In genomic region chr1:243474384-243474851, GRCh38 we compare ENCODE assay signal across 16 cellular contexts.
DNase-seq lines count a peak whose midpoint lies in the region; ATAC-seq and TF ChIP-seq lines count a peak whose summit lies in the region.
"Had no signal": no experiment of that assay in that cellular context is flagged by ENCODE, and none has a peak within 500 bp of the region (broad histone marks: within the 10 kb centered on the region; RNA-seq: fewer than 3 reads in every experiment).

No MANE protein-coding gene starts in this region.

- H3K18ac ChIP-seq in IMR-90 (ENCODE audit: low read depth, low read length) (no peak overlapping the region), mesenchymal stem cell (ENCODE audit: low read depth in 1 of 2, low read length in 2 of 2) (peak overlapping the region in 1 of 2 experiments; percentile 14)

- no peak overlapping the region for H3K23ac ChIP-seq in IMR-90 (ENCODE audit: low read depth, low read length)
- H3K23ac ChIP-seq in mesenchymal stem cell (ENCODE audit: low read length in 2 of 2) = no peak overlapping the region

- no peak overlapping the region for H4K91ac ChIP-seq in IMR-90 (ENCODE audit: insufficient read depth, low read depth, low read length)
- H4K91ac ChIP-seq in mesenchymal stem cell (ENCODE audit: low read length) = peak overlapping the region; percentile 16

- intact Hi-C loops in IMR-90 (cut with micrococcal nuclease) = loop anchor here (5.0 to 10.0 kb wide), 2 partner anchors 273 to 570 kb away; no protein-coding TSS in a partner anchor
- intact Hi-C loops in esophagus squamous epithelium (cut with DNase I) = no loop called here
- intact Hi-C loops in CD4-positive, alpha-beta memory T cell (cut with micrococcal nuclease) = no loop called here

- no peak overlapping the region for H2BK5ac ChIP-seq in IMR-90 (ENCODE audit: low read depth, low read length, poor library complexity, severe bottlenecking)
- no peak overlapping the region for H2BK5ac ChIP-seq in mesenchymal stem cell (ENCODE audit: low read depth, low read length, poor library complexity, severe bottlenecking)

- no peak overlapping the region for H3K9ac ChIP-seq in BLaER1
- no peak overlapping the region for H3K9ac ChIP-seq in IMR-90 (ENCODE audit: low read depth, low read length)
- H3K9ac ChIP-seq in mesenchymal stem cell (ENCODE audit: low read length) = peak overlapping the region; percentile 74

- no peak overlapping the region; the same call in 1 of the 2 replicates for H4K5ac ChIP-seq in IMR-90 (ENCODE audit: low read depth, low read length)

- POLR2A ChIA-PET in IMR-90 (lab: Charles Lee; ENCODE audit: unreplicated experiment) = no interaction called here
- POLR2A ChIA-PET in CD4-positive, alpha-beta memory T cell (lab: Charles Lee; ENCODE audit: partially characterized antibody) = no interaction called here

- H3K79me1 ChIP-seq in IMR-90 (ENCODE audit: low read depth in 1 of 2, low read length in 2 of 2) (peaks cover 0 to 5% of the 10 kb centered on the region in 2 experiments; a peak in 2 of 4 replicates), mesenchymal stem cell (replicated peaks; ENCODE audit: low read length, poor library complexity, severe bottlenecking) (peaks cover 13% of the 10 kb centered on the region)

- no peak overlapping the region for H2AK9ac ChIP-seq in IMR-90 (replicated peaks; ENCODE audit: low read depth, low read length, poor library complexity)

- no peak overlapping the region for H2BK120ac ChIP-seq in IMR-90 (ENCODE audit: low read depth, low read length)
- H2BK120ac ChIP-seq in mesenchymal stem cell (ENCODE audit: low read depth, low read length) = no peak overlapping the region

- H3K4me2 ChIP-seq in BLaER1 = 0 out of 2 replicates have a peak overlapping the region, but pooled peaks have one; percentile 82
- no peak overlapping the region for H3K4me2 ChIP-seq in IMR-90 (ENCODE audit: low read depth, low read length)
- H3K4me2 ChIP-seq in mesenchymal stem cell (ENCODE audit: low read length, poor library complexity, severe bottlenecking) = no peak overlapping the region

- WGBS in IMR-90 (ENCODE audit: extremely low coverage in 2 of 2, insufficient read length in 1 of 2), 2 experiments = 77% methylated on average over 23 of the region's 44 CpGs; no CpG with 5 or more reads in 1 of the 2 experiments
- 93 to 100% methylated on average over 4 to 19 of the region's 44 CpGs for WGBS in esophagus squamous epithelium, 2 donors
- 88% methylated on average over 44 of the region's 44 CpGs for WGBS in mesenchymal stem cell

- H4K8ac ChIP-seq in IMR-90 (ENCODE audit: low read depth in 2 of 2, low read length in 2 of 2) (no peak overlapping the region), mesenchymal stem cell (ENCODE audit: low read length) (peak overlapping the region; percentile 62)

- H3K14ac ChIP-seq in IMR-90 (replicated peaks; ENCODE audit: low read depth, low read length) (no peak overlapping the region), mesenchymal stem cell (ENCODE audit: low read length in 2 of 2) (no peak overlapping the region)

- H2BK12ac ChIP-seq in mesenchymal stem cell (ENCODE audit: low read length in 2 of 2) = peak overlapping the region in 1 of 2 experiments; percentile 70

- H3K4me1 ChIP-seq in BLaER1 (peaks cover 25% of the 10 kb centered on the region), IMR-90 (ENCODE audit: control insufficient read depth, insufficient read depth, low read length) (peaks cover 11% of the 10 kb centered on the region), esophagus squamous epithelium (peaks cover 6 to 26% (median 13%) of the 10 kb centered on the region in 3 donors), mesenchymal stem cell (ENCODE audit: control insufficient read depth, insufficient read depth, low read depth, low read length) (peaks cover 2% of the 10 kb centered on the region)
- no peaks in the 10 kb centered on the region for H3K4me1 ChIP-seq in CD4-positive, alpha-beta memory T cell (ENCODE audit: insufficient read depth, low read length)

- H3K9me1 ChIP-seq in IMR-90 (ENCODE audit: insufficient read depth, low read length) = no peaks in the 10 kb centered on the region; the same call in 1 of the 2 replicates

- ATAC-seq in IMR-90 (ENCODE audit: low read depth) = no peak
- ATAC-seq: gastroesophageal sphincter, upper lobe of right lung had no signal

- H3K27me3 Mint-ChIP-seq in CD4-positive, alpha-beta memory T cell = no peaks in the 10 kb centered on the region

- no peak overlapping the region for H2BK20ac ChIP-seq in IMR-90 (ENCODE audit: low read depth, low read length)

- H2AK5ac ChIP-seq in IMR-90 (ENCODE audit: low read depth, low read length) (no peak overlapping the region), mesenchymal stem cell (ENCODE audit: low read length, severe bottlenecking) (no peak overlapping the region)

- H3K9me3 ChIP-seq in BLaER1 (no peaks in the 10 kb centered on the region), IMR-90 (ENCODE audit: control insufficient read depth, insufficient read depth, low read length) (no peaks in the 10 kb centered on the region), esophagus squamous epithelium (no peaks in the 10 kb centered on the region), mesenchymal stem cell (ENCODE audit: control insufficient read depth, low read length) (no peaks in the 10 kb centered on the region)
- no peaks in the 10 kb centered on the region for H3K9me3 ChIP-seq in CD4-positive, alpha-beta memory T cell (ENCODE audit: control insufficient read depth in 1 of 2, low read length in 2 of 2)
- H3K9me3 ChIP-seq: gastroesophageal sphincter, upper lobe of right lung had no signal

- CTCF ChIA-PET in IMR-90 (lab: Yijun Ruan, JAX) = no interaction called here
- CTCF ChIA-PET in CD4-positive, alpha-beta memory T cell (lab: Charles Lee; ENCODE audit: partially characterized antibody) = interaction anchor here (2.0 kb wide), 1 partner anchor 11 kb away, joined by 4 read pairs; no protein-coding TSS in a partner anchor

- peak overlapping the region; percentile 3 for H2AFZ ChIP-seq in IMR-90 (replicated peaks; ENCODE audit: low read length, poor library complexity)
- H2AFZ ChIP-seq in mesenchymal stem cell (ENCODE audit: low read depth, low read length) = no peak overlapping the region

- H3K4ac ChIP-seq in IMR-90 (ENCODE audit: low read depth, low read length) (no peak overlapping the region), mesenchymal stem cell (ENCODE audit: low read depth in 1 of 2, low read length in 2 of 2) (no peak overlapping the region)

- peaks cover 0 to 7% (median 4%) of the 10 kb centered on the region in 4 donors for H3K4me1 Mint-ChIP-seq in CD4-positive, alpha-beta memory T cell

- peaks cover 0 to 2% (median 0%) of the 10 kb centered on the region in 8 donors for H3K9me3 Mint-ChIP-seq in CD4-positive, alpha-beta memory T cell
- H3K9me3 Mint-ChIP-seq: activated T-helper 2 cell treated with anti-CD3 and anti-CD28 coated beads, Interferon-gamma antibody, Interleukin-2, Interleukin-4, amounts not matched to agents 10 μg/mL and 5 μg/mL and 100 μg/mL, durations not matched to agents 14 hours and 24 hours and 36 hours; T-helper 1 cell treated with Interleukin-12 subunit alpha and Interleukin-12 subunit beta and Interleukin-4 antibody, amounts not matched to agents 30 μg/mL and 1 μg/mL, for 36 hours had no signal

- BruUV-seq in IMR-90 (replicated peaks; lab: Mats Ljungman, UMichigan) = no TSS peak

- H3K27ac Mint-ChIP-seq in CD4-positive, alpha-beta memory T cell = no peak overlapping the region
- H3K27ac Mint-ChIP-seq: T-helper 1 cell treated with Interleukin-12 subunit alpha and Interleukin-12 subunit beta and Interleukin-4 antibody, amounts not matched to agents 30 μg/mL and 1 μg/mL, for 36 hours had no signal

- H3K36me3 Mint-ChIP-seq in CD4-positive, alpha-beta memory T cell = peaks cover 17 to 32% of the 10 kb centered on the region in 2 donors

- TF ChIP-seq CTCF in IMR-90 (conservative IDR thresholded peaks at IDR 0.05; ENCODE audit: low read depth, low read length) = no peak
- TF ChIP-seq CTCF in esophagus squamous epithelium (IDR thresholded peaks at IDR 0.05) = no peak

- H3K27ac ChIP-seq in BLaER1 (no peak overlapping the region), IMR-90 (ENCODE audit: insufficient read depth, low read length) (no peak overlapping the region), esophagus squamous epithelium (peak overlapping the region in 3 of 4 donors; percentile 38 to 66 (median 42)), mesenchymal stem cell (ENCODE audit: low read length, poor library complexity, severe bottlenecking) (no peak overlapping the region)
- no peak overlapping the region for H3K27ac ChIP-seq in CD4-positive, alpha-beta memory T cell (ENCODE audit: low read depth, low read length)

- H3K36me3 ChIP-seq in BLaER1 (peaks cover 6% of the 10 kb centered on the region; the same call in 1 of the 2 replicates), IMR-90 (ENCODE audit: control insufficient read depth, insufficient read depth, low read length) (0 out of 2 replicates have a peak, but pooled peaks cover 2% of the 10 kb centered on the region), esophagus squamous epithelium (peaks cover 0 to 10% (median 0%) of the 10 kb centered on the region in 3 donors), mesenchymal stem cell (ENCODE audit: control insufficient read depth in 1 of 2, insufficient read depth in 2 of 2, low read depth in 1 of 2, low read length in 2 of 2) (peaks cover 14 to 33% of the 10 kb centered on the region in 2 experiments)
- H3K36me3 ChIP-seq in CD4-positive, alpha-beta memory T cell (ENCODE audit: insufficient read depth, low read length) = no peaks in the 10 kb centered on the region
- H3K36me3 ChIP-seq: gastroesophageal sphincter, upper lobe of right lung had no signal

- in situ Hi-C loops in IMR-90 (cut with MboI; ENCODE audit: low sequenced_read_pairs) = no loop called here

- H3K4me3 Mint-ChIP-seq in CD4-positive, alpha-beta memory T cell = no peak overlapping the region

- dilution Hi-C loops in IMR-90 (cut with HindIII; ENCODE audit: low sequenced_read_pairs, unreplicated experiment) = no loop called here

- H3K4me3 ChIP-seq in BLaER1 = no peak overlapping the region
- no peak overlapping the region for H3K4me3 ChIP-seq in IMR-90 (ENCODE audit: insufficient read depth, low read depth, low read length)
- no peak overlapping the region for H3K4me3 ChIP-seq in esophagus squamous epithelium
- H3K4me3 ChIP-seq in mesenchymal stem cell (ENCODE audit: insufficient read depth in 1 of 2, low read depth in 1 of 2, low read length in 2 of 2) = no peak overlapping the region
- no peak overlapping the region for H3K4me3 ChIP-seq in CD4-positive, alpha-beta memory T cell (ENCODE audit: low read length in 2 of 2)

- H2BK15ac ChIP-seq in IMR-90 (ENCODE audit: low read depth, low read length) (no peak overlapping the region), mesenchymal stem cell (ENCODE audit: low read depth, poor library complexity, severe bottlenecking) (no peak overlapping the region)

- DNase-seq in IMR-90 (no peak), esophagus squamous epithelium (lab: John Stamatoyannopoulos, UW) (no peak), mesenchymal stem cell (no peak), middle frontal gyrus (ENCODE audit: extremely low spot score, low spot score) (no peak), NCI-H128 (lab: John Stamatoyannopoulos, UW; ENCODE audit: unreplicated experiment) (no peak)
- DNase-seq in effector CD4-positive, alpha-beta T cell = no peak
- DNase-seq in CD4-positive, alpha-beta memory T cell = no peak
- DNase-seq: cerebellar nuclear complex, NCI-H1694, NCI-H345, SHP77 treated with DMSO at 0.1 percent for 48 hours, upper lobe of right lung had no signal

- no peak for TF ChIP-seq RAD21 in IMR-90 (IDR thresholded peaks at IDR 0.05; ENCODE audit: low read length)

- H4K20me1 ChIP-seq in BLaER1 (no peaks in the 10 kb centered on the region), IMR-90 (ENCODE audit: insufficient read depth, low read length) (no peaks in the 10 kb centered on the region)

- no peak overlapping the region for H3K56ac ChIP-seq in IMR-90 (ENCODE audit: extremely low read depth, insufficient read depth, low read length)

- no peaks in the 10 kb centered on the region for H3K27me3 ChIP-seq in BLaER1
- H3K27me3 ChIP-seq in IMR-90 (ENCODE audit: control insufficient read depth, insufficient read depth, low read length) = no peaks in the 10 kb centered on the region
- no peaks in the 10 kb centered on the region for H3K27me3 ChIP-seq in esophagus squamous epithelium
- no peaks in the 10 kb centered on the region for H3K27me3 ChIP-seq in mesenchymal stem cell (ENCODE audit: control insufficient read depth in 1 of 2, insufficient read depth in 1 of 2, low read length in 2 of 2)
- H3K27me3 ChIP-seq in CD4-positive, alpha-beta memory T cell (ENCODE audit: insufficient read depth, low read length) = no peaks in the 10 kb centered on the region
- H3K27me3 ChIP-seq: gastroesophageal sphincter, upper lobe of right lung had no signal

- TF ChIP-seq POLR2A in IMR-90 (IDR thresholded peaks at IDR 0.05; ENCODE audit: low read depth, low read length) (no peak), esophagus squamous epithelium (IDR thresholded peaks at IDR 0.05) (no peak)

Comparison
In these comparisons a context has a peak if more than half of its experiments do, and no peak if none do; other contexts are left out.
1. H3K27ac ChIP-seq: peak in esophagus squamous epithelium (3 of 4); none in BLaER1 (single experiment), IMR-90 (single experiment), mesenchymal stem cell (single experiment) and CD4-positive, alpha-beta memory T cell (single experiment).